ENCODE assay signal across 1 cellular context in the genomic region with DNA sequence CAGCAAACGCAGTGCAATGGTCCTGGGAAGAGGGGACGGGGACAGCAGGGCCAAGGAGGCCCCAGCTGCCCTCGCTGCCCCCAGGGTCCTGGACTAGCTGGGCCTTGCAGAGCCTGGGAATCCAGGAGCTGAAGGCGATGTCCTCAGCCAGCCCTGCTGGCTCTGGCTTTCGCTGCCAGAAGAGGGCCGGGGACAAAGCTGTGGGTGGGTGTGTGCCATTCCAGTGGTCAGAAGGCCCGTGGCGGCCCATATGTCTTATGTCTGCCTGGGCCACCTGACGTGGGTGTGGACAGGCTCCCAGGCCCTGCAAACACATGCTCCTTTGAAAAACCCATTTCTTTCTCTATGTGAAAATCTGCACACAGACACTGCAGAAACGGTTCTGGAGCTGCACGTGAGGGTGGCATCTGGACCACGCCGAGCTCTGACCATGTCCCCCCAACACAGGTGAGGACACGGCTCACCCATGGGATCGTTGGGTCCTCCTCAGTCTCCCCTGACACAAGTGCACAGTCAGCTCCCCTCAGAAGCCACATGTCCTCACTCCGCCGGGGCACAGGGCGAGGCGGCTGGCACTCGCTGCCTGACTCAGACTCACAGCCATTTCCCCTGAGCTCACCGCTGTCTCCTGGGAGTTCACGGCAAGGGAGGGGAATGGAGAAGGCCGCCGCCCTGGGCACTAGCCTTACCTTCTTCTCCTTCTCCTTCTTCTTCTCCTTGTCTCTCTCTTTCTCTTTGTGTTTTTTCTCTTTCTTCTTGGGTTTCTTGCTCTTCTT.
TF ChIP-seq lines count a peak whose summit lies in the region.

No MANE protein-coding gene starts in this region.

TF ChIP-seq in HepG2, 621 proteins besides CTCF, POLR2A, EP300 and RAD21:
- TF ChIP-seq POLR2AphosphoS5 (IDR thresholded peaks at IDR 0.05; ENCODE audit: low read depth, low read length) (no peak), AGO2 (optimal IDR thresholded peaks at IDR 0.05; ENCODE audit: low read depth, low read length) (peak; percentile 31)
